Comparison of ENCODE assay signal across 24 cellular contexts in genomic region chr2:209189893-209190292, GRCh38.
DNase-seq lines count a peak whose midpoint lies in the region; ATAC-seq, FAIRE-seq and TF ChIP-seq lines count a peak whose summit lies in the region.
"Had no signal": no experiment of that assay in that cellular context is flagged by ENCODE, and none has a peak within 500 bp of the region (broad histone marks: within the 10 kb centered on the region; RNA-seq: fewer than 3 reads in every experiment).

No MANE protein-coding gene starts in this region.

- peak; percentile 51 for ATAC-seq in GM18870 (IDR thresholded peaks at IDR 0.05; ENCODE audit: unreplicated experiment)
- no peak for ATAC-seq in HG03520 (IDR thresholded peaks at IDR 0.05; ENCODE audit: unreplicated experiment)

- no peaks in the 10 kb centered on the region for H3K9me3 ChIP-seq in BLaER1
- H3K9me3 ChIP-seq in keratinocyte (ENCODE audit: control insufficient read depth, low read depth, low read length) = no peaks in the 10 kb centered on the region
- no peaks in the 10 kb centered on the region for H3K9me3 ChIP-seq in testis
- H3K9me3 ChIP-seq: BE2C, HAP-1, Peyer's patch had no signal

- WGBS in testis, 2 donors = 83 to 95% methylated on average over 1 of the region's 1 CpG

- H3K9me1 ChIP-seq in keratinocyte (ENCODE audit: control insufficient read depth, extremely low read depth, insufficient read depth, low read length) = no peaks in the 10 kb centered on the region

- peaks cover 31% of the 10 kb centered on the region for H3K4me1 ChIP-seq in BLaER1
- H3K4me1 ChIP-seq in keratinocyte (ENCODE audit: control insufficient read depth, extremely low read depth, insufficient read depth, low read length) = no peaks in the 10 kb centered on the region
- H3K4me1 ChIP-seq in testis = no peaks in the 10 kb centered on the region
- H3K4me1 ChIP-seq: BE2C, HAP-1, Peyer's patch had no signal

- FAIRE-seq in keratinocyte (lab: Jason Lieb, UNC) = peak; percentile 49
- FAIRE-seq: GM19239 had no signal

- intact Hi-C loops in testis (cut with DNase I; ENCODE audit: low total_unique reads) (no loop called here), posterior cingulate gyrus (cut with DNase I) (no loop called here)

- TF ChIP-seq POLR2A in testis (IDR thresholded peaks at IDR 0.05) = no peak

- H3K9ac ChIP-seq in BLaER1 (no peak overlapping the region), keratinocyte (ENCODE audit: control insufficient read depth, extremely low read depth, insufficient read depth, low read length) (no peak overlapping the region)

- H3K79me2 ChIP-seq in keratinocyte (ENCODE audit: control insufficient read depth, insufficient read depth, low read length) = no peaks in the 10 kb centered on the region

- H3K4me2 ChIP-seq in BLaER1 = peak overlapping the region; percentile 59
- H3K4me2 ChIP-seq in keratinocyte (ENCODE audit: control insufficient read depth, extremely low read depth, insufficient read depth, low read depth, low read length) = no peak overlapping the region

- H3K27me3 ChIP-seq in BLaER1 (no peaks in the 10 kb centered on the region), keratinocyte (ENCODE audit: control insufficient read depth, extremely low read depth, insufficient read depth, low read length) (no peaks in the 10 kb centered on the region), testis (no peaks in the 10 kb centered on the region)
- H3K27me3 ChIP-seq: BE2C, Peyer's patch had no signal

- H3K4me3 ChIP-seq in BLaER1 (no peak overlapping the region), keratinocyte (ENCODE audit: control insufficient read depth in 2 of 3, extremely low read depth in 1 of 3, insufficient read depth in 2 of 3, low read depth in 1 of 3, low read length in 3 of 3) (no peak overlapping the region), testis (no peak overlapping the region)
- H3K4me3 ChIP-seq: HAP-1, Peyer's patch had no signal

- H4K20me1 ChIP-seq in BLaER1 = no peaks in the 10 kb centered on the region
- H4K20me1 ChIP-seq in keratinocyte (ENCODE audit: control insufficient read depth, extremely low read depth, insufficient read depth, low read length) = no peaks in the 10 kb centered on the region

- no peak overlapping the region for H3K27ac ChIP-seq in BLaER1
- H3K27ac ChIP-seq in keratinocyte (ENCODE audit: control insufficient read depth, insufficient read depth, low read length) = no peak overlapping the region
- no peak overlapping the region for H3K27ac ChIP-seq in testis
- H3K27ac ChIP-seq: Peyer's patch had no signal

- TF ChIP-seq CTCF in keratinocyte (optimal IDR thresholded peaks at IDR 0.05 in 1 of 3, IDR thresholded peaks at IDR 0.05 in 1 of 3, conservative IDR thresholded peaks at IDR 0.05 in 1 of 3; ENCODE audit: extremely low read depth in 1 of 3, insufficient read depth in 2 of 3, low read length in 3 of 3) (no peak), testis (IDR thresholded peaks at IDR 0.05) (no peak)

- H3K36me3 ChIP-seq in BLaER1 (no peaks in the 10 kb centered on the region), keratinocyte (ENCODE audit: control insufficient read depth in 2 of 2, extremely low read depth in 1 of 2, insufficient read depth in 2 of 2, low read length in 2 of 2) (no peaks in the 10 kb centered on the region), testis (ENCODE audit: low read depth, missing control alignments) (no peaks in the 10 kb centered on the region)
- H3K36me3 ChIP-seq: BE2C, HAP-1, Peyer's patch had no signal

- DNase-seq in NCI-H446 (lab: John Stamatoyannopoulos, UW) (peak; percentile 26 to 78), keratinocyte (ENCODE audit: low read depth, low spot score) (no peak), testis (no peak), posterior cingulate gyrus (no peak)
- no peak for DNase-seq in stimulated activated CD4-positive, alpha-beta T cell treated with anti-CD3 and anti-CD28 coated beads, Interleukin-4, amount 100 ng/mL, for 4 hours
- DNase-seq: 8988T; ACHN; BE2C; CD4-positive, CD25-positive, alpha-beta regulatory T cell; DMS153; GOT3; NCI-H1092; NCI-H1436; NCI-H1930; NCI-H526 treated with DMSO at 0.1 percent for 48 hours; OCI-M1; Peyer's patch; SHP77 treated with DMSO at 0.1 percent for 48 hours; T-helper 1 cell had no signal

- dilution Hi-C loops in keratinocyte (cut with MboI; ENCODE audit: extremely low pct_ligation_motif_present, low sequenced_read_pairs) = no loop called here

- no peak overlapping the region for H2AFZ ChIP-seq in keratinocyte (ENCODE audit: control insufficient read depth, low read length)

Comparison
In these comparisons a context has a peak if more than half of its experiments do, and no peak if none do; other contexts are left out.
1. DNase-seq: peak in NCI-H446 (2 of 2); none in keratinocyte (single experiment), stimulated activated CD4-positive, alpha-beta T cell treated with anti-CD3 and anti-CD28 coated beads, Interleukin-4, amount 100 ng/mL, for 4 hours (0 of 2), testis (single experiment) and posterior cingulate gyrus (0 of 10).